10 cellular contexts compared by ENCODE assay signal in the genomic region with DNA sequence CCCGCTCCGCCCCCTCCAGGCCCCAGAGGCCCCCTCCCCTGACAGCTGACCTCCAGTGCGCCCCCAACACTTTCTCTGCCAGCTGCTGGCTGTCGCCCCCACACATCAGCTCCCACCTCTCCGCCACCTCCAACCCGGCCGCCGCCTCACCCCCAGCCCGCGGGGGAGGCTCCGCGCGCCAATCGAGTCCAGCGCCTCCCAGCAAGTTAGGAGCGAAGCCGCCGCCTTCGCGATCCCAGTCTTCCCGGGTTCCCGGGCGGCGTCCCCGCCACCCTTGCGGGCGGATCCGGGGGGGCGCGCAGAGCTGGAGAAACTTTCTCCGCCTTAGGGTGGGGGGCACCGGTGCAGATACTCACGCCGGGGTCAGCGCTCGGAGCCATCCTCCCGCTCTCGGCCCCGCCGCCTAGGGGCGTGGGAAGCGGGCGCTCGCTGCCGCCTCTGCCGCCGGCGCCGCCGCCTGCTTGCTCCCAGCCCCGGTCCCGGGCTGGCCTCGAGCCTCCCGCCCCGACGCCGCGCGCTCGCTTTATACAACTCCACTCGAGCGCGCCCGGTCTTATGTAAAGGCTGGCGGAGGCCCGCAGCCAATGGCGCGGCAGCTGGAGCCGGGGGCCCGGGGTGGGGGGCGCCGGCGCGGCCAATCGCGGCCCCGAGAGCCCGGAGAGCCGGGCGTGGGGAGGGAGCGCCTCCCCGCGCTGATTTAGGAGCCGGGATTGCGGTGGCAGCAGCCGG. TPM values are rescaled to one million over a fixed set of nuclear protein-coding genes. Genes with fewer than 3 reads are reported as not detected.
A peak's percentile ranks its signal among the peaks of the same experiment; 100 is the strongest.
DNase-seq lines count a peak whose midpoint lies in the region; ATAC-seq and TF ChIP-seq lines count a peak whose summit lies in the region.
"Had no signal": no experiment of that assay in that cellular context is flagged by ENCODE, and none has a peak within 500 bp of the region (broad histone marks: within the 10 kb centered on the region; RNA-seq: fewer than 3 reads in every experiment).

A gene with protein sequence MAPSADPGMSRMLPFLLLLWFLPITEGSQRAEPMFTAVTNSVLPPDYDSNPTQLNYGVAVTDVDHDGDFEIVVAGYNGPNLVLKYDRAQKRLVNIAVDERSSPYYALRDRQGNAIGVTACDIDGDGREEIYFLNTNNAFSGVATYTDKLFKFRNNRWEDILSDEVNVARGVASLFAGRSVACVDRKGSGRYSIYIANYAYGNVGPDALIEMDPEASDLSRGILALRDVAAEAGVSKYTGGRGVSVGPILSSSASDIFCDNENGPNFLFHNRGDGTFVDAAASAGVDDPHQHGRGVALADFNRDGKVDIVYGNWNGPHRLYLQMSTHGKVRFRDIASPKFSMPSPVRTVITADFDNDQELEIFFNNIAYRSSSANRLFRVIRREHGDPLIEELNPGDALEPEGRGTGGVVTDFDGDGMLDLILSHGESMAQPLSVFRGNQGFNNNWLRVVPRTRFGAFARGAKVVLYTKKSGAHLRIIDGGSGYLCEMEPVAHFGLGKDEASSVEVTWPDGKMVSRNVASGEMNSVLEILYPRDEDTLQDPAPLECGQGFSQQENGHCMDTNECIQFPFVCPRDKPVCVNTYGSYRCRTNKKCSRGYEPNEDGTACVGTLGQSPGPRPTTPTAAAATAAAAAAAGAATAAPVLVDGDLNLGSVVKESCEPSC (minus strand): TSS at position 529 of the 729 bp plus-strand sequence. CDS start 149 bp downstream, at position 380.

- WGBS in endodermal cell (ENCODE audit: insufficient coverage in 1 of 2, insufficient read length in 1 of 2), 2 experiments = 0% methylated on average over 5 to 86 of the region's 86 CpGs

- TF ChIP-seq CTCF in endodermal cell (conservative IDR thresholded peaks at IDR 0.05) (peak; percentile 61), upper lobe of right lung (IDR thresholded peaks at IDR 0.05) (no peak)

- H3K27ac ChIP-seq in endodermal cell (ENCODE audit: low read depth, low read length) = no peak within 1 kb of the TSS
- no peak within 1 kb of the TSS for H3K27ac ChIP-seq in upper lobe of right lung
- H3K27ac ChIP-seq: adrenal gland had no signal

- no peaks in the 10 kb centered on the region for H3K36me3 ChIP-seq in endodermal cell (ENCODE audit: control insufficient read depth, insufficient read depth, low read length)
- no peaks in the 10 kb centered on the region for H3K36me3 ChIP-seq in upper lobe of right lung
- H3K36me3 ChIP-seq: adrenal gland had no signal

- peaks cover 4% of the 10 kb centered on the region for H3K4me1 Mint-ChIP-seq in endodermal cell
- H3K4me1 Mint-ChIP-seq in activated T-helper 2 cell treated with anti-CD3 and anti-CD28 coated beads, Interferon-gamma antibody, Interleukin-2, Interleukin-4, amounts not matched to agents 10 μg/mL and 5 μg/mL and 100 μg/mL, durations not matched to agents 14 hours and 24 hours and 36 hours (ENCODE audit: low read depth) = no peaks in the 10 kb centered on the region

- ATAC-seq in upper lobe of right lung = peak; percentile 87
- no peak for ATAC-seq in GM18868 (IDR thresholded peaks at IDR 0.05; ENCODE audit: unreplicated experiment)
- ATAC-seq: HCT116 had no signal

- H3K9me3 ChIP-seq in endodermal cell (ENCODE audit: control insufficient read depth, low read length) (no peaks in the 10 kb centered on the region), upper lobe of right lung (no peaks in the 10 kb centered on the region)
- H3K9me3 ChIP-seq: adrenal gland had no signal

- no peaks in the 10 kb centered on the region for H3K36me3 Mint-ChIP-seq in endodermal cell (ENCODE audit: low read depth)
- H3K36me3 Mint-ChIP-seq in activated T-helper 2 cell treated with anti-CD3 and anti-CD28 coated beads, Interferon-gamma antibody, Interleukin-2, Interleukin-4, amounts not matched to agents 10 μg/mL and 5 μg/mL and 100 μg/mL, durations not matched to agents 14 hours and 24 hours and 36 hours (ENCODE audit: low read depth) = no peaks in the 10 kb centered on the region

- intact Hi-C loops in upper lobe of right lung (cut with DNase I) = no loop called here
- intact Hi-C loops in activated T-helper 2 cell treated with anti-CD3 and anti-CD28 coated beads, Interferon-gamma antibody, Interleukin-2, Interleukin-4, amounts not matched to agents 10 μg/mL and 5 μg/mL and 100 μg/mL, durations not matched to agents 14 hours and 24 hours and 36 hours (cut with micrococcal nuclease) = no loop called here

- H3K4me1 ChIP-seq in endodermal cell (ENCODE audit: control insufficient read depth, insufficient read depth, low read length) (peaks cover 5% of the 10 kb centered on the region), upper lobe of right lung (peaks cover 9% of the 10 kb centered on the region)

- DNase-seq in DMS 273 (lab: John Stamatoyannopoulos, UW; ENCODE audit: unreplicated experiment) = peak; percentile 96
- peak; percentile 77 for DNase-seq in NCI-H2171 treated with DMSO at 0.1 percent for 48 hours (lab: John Stamatoyannopoulos, UW)
- DNase-seq in endodermal cell = peak; percentile 94
- peak; percentile 84 for DNase-seq in midbrain (lab: John Stamatoyannopoulos, UW)
- DNase-seq in upper lobe of right lung = peak; percentile 92
- DNase-seq in OCI-M1 (lab: John Stamatoyannopoulos, UW) = no peak
- DNase-seq in activated T-helper 2 cell treated with anti-CD3 and anti-CD28 coated beads, Interferon-gamma antibody, Interleukin-2, Interleukin-4, amounts not matched to agents 10 μg/mL and 5 μg/mL and 100 μg/mL, durations not matched to agents 14 hours and 24 hours and 36 hours (ENCODE audit: low spot score) = no peak

- no peak within 1 kb of the TSS for H3K27ac Mint-ChIP-seq in endodermal cell
- H3K27ac Mint-ChIP-seq in activated T-helper 2 cell treated with anti-CD3 and anti-CD28 coated beads, Interferon-gamma antibody, Interleukin-2, Interleukin-4, amounts not matched to agents 10 μg/mL and 5 μg/mL and 100 μg/mL, durations not matched to agents 14 hours and 24 hours and 36 hours = no peak within 1 kb of the TSS

- H3K27me3 Mint-ChIP-seq in endodermal cell (ENCODE audit: insufficient read depth) = peaks cover 90% of the 10 kb centered on the region
- H3K27me3 Mint-ChIP-seq in activated T-helper 2 cell treated with anti-CD3 and anti-CD28 coated beads, Interferon-gamma antibody, Interleukin-2, Interleukin-4, amounts not matched to agents 10 μg/mL and 5 μg/mL and 100 μg/mL, durations not matched to agents 14 hours and 24 hours and 36 hours (ENCODE audit: low read depth) = peaks cover 63% of the 10 kb centered on the region

- H3K9me3 Mint-ChIP-seq in endodermal cell = no peaks in the 10 kb centered on the region
- no peaks in the 10 kb centered on the region for H3K9me3 Mint-ChIP-seq in activated T-helper 2 cell treated with anti-CD3 and anti-CD28 coated beads, Interferon-gamma antibody, Interleukin-2, Interleukin-4, amounts not matched to agents 10 μg/mL and 5 μg/mL and 100 μg/mL, durations not matched to agents 14 hours and 24 hours and 36 hours

- H3K27me3 ChIP-seq in endodermal cell (ENCODE audit: control insufficient read depth, insufficient read depth, low read length, poor library complexity, severe bottlenecking) (peaks cover 85% of the 10 kb centered on the region), upper lobe of right lung (peaks cover 66% of the 10 kb centered on the region)

- peak within 1 kb of the TSS; percentile 42 for H3K4me3 Mint-ChIP-seq in endodermal cell
- H3K4me3 Mint-ChIP-seq in activated T-helper 2 cell treated with anti-CD3 and anti-CD28 coated beads, Interferon-gamma antibody, Interleukin-2, Interleukin-4, amounts not matched to agents 10 μg/mL and 5 μg/mL and 100 μg/mL, durations not matched to agents 14 hours and 24 hours and 36 hours (ENCODE audit: low read depth) = no peak within 1 kb of the TSS

- H3K9ac ChIP-seq in endodermal cell (ENCODE audit: extremely low read depth, low read length, poor library complexity, severe bottlenecking) = no peak within 1 kb of the TSS

- peak within 1 kb of the TSS; percentile 67 for H3K4me3 ChIP-seq in endodermal cell (ENCODE audit: low read length)
- H3K4me3 ChIP-seq in upper lobe of right lung = peak within 1 kb of the TSS; percentile 43

RNA-seq across cellular contexts. Expression of the gene that starts here (rescaled TPM):
- total RNA-seq in endodermal cell (under 1 TPM; 0.13 to 0.24 TPM), upper lobe of right lung (128 TPM)
- 1.00 TPM for polyA plus RNA-seq in endodermal cell (2013, experiment 1 of 2)
- 1.5 TPM for polyA plus RNA-seq in endodermal cell (2013, experiment 2 of 2)
- not detected in 2 replicates for total RNA-seq in activated T-helper 2 cell treated with anti-CD3 and anti-CD28 coated beads, Interferon-gamma antibody, Interleukin-2, Interleukin-4, amounts not matched to agents 10 μg/mL and 5 μg/mL and 100 μg/mL, durations not matched to agents 14 hours and 24 hours and 36 hours

Comparison
In these comparisons a context has a peak if more than half of its experiments do, and no peak if none do; other contexts are left out.
1. RNA of the gene that starts here (total RNA-seq): 128 TPM in upper lobe of right lung (single experiment); 0.13 to 0.24 TPM in endodermal cell and not detected in activated T-helper 2 cell treated with anti-CD3 and anti-CD28 coated beads, Interferon-gamma antibody, Interleukin-2, Interleukin-4, amounts not matched to agents 10 μg/mL and 5 μg/mL and 100 μg/mL, durations not matched to agents 14 hours and 24 hours and 36 hours; every median in the first group is over 100 times any median in the second.
2. DNase-seq: peak in DMS 273 (single experiment), NCI-H2171 treated with DMSO at 0.1 percent for 48 hours (single experiment), endodermal cell (single experiment), midbrain (single experiment) and upper lobe of right lung (single experiment); none in OCI-M1 (single experiment) and activated T-helper 2 cell treated with anti-CD3 and anti-CD28 coated beads, Interferon-gamma antibody, Interleukin-2, Interleukin-4, amounts not matched to agents 10 μg/mL and 5 μg/mL and 100 μg/mL, durations not matched to agents 14 hours and 24 hours and 36 hours (single experiment).